Comparison of ENCODE assay signal across 8 cellular contexts in the genomic region with DNA sequence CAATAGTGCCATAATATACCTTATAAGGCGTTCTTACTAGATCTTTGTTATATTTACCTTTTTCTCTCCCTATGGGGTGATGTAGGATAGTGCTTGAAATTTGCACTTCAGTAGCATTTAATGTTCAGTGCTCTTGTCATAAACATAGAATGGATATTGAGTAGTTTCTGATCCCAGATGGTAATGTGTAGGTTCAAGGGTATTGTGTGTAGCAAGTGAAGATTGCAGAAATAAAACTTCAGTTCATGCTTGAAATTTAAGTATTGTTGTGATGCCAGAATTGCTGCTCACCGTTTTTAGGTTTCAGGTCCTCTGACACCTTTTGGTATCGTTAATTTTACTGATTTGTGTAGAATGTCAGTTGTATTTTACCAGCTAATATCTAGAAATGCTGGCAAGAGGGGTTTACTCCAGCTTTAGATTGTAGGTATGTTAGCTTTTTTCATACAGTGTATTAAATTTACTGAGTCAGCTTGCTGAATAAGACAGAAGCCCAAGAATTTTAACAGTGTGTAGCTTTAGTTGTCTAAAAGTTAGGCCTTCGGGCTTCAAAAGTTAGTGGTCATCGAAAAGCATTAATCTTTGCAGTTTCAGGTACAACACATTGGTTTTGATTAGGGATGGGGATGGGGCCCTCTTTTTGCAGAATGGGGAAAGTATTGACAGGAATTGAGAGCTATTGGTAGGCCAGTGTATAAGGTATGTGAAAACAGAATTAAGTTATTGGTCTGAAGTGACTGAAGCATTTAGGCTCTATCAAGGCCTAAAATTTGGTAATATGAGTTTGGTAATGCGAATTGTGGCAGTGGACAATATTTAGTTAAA. TPM values are rescaled to one million over a fixed set of nuclear protein-coding genes. Genes with fewer than 3 reads are reported as not detected.
DNase-seq lines count a peak whose midpoint lies in the region; ATAC-seq and TF ChIP-seq lines count a peak whose summit lies in the region.

No MANE protein-coding gene starts in this region.

- H3K9me3 Mint-ChIP-seq in endothelial cell (ENCODE audit: unreplicated experiment): no peaks in the 10 kb centered on the region

- H3K4me2 ChIP-seq in parathyroid adenoma (ENCODE audit: low read length): peak overlapping the region; percentile 58

- H3K36me3 ChIP-seq in NT2/D1 (ENCODE audit: insufficient read depth, insufficient read length, low read length) (no peaks in the 10 kb centered on the region), parathyroid adenoma (ENCODE audit: control insufficient read depth, insufficient read depth, low read length) (no peaks in the 10 kb centered on the region)

- H3K4me1 ChIP-seq in NT2/D1 (ENCODE audit: insufficient read depth, insufficient read length) (no peaks in the 10 kb centered on the region), parathyroid adenoma (peaks cover 13% of the 10 kb centered on the region)

- peak overlapping the region; percentile 54 for H3K27ac Mint-ChIP-seq in endothelial cell (ENCODE audit: unreplicated experiment)

- peaks cover 16% of the 10 kb centered on the region for H3K27me3 Mint-ChIP-seq in endothelial cell (ENCODE audit: unreplicated experiment)

- peaks cover 15% of the 10 kb centered on the region for H3K79me2 ChIP-seq in parathyroid adenoma

- H2AFZ ChIP-seq in parathyroid adenoma: no peak overlapping the region

- H3K27me3 ChIP-seq in NT2/D1 (ENCODE audit: insufficient read depth, insufficient read length) (no peaks in the 10 kb centered on the region), parathyroid adenoma (ENCODE audit: control insufficient read depth, insufficient read depth, low read length) (no peaks in the 10 kb centered on the region)

- TF ChIP-seq CTCF in endothelial cell (IDR thresholded peaks at IDR 0.05; ENCODE audit: unreplicated experiment): no peak
- no peak for TF ChIP-seq CTCF in parathyroid adenoma (IDR thresholded peaks at IDR 0.05)

- H3K9ac ChIP-seq in NT2/D1 (ENCODE audit: insufficient read length, low read depth): peak overlapping the region; percentile 85
- H3K9ac ChIP-seq in parathyroid adenoma: no peak overlapping the region

- peaks cover 38% of the 10 kb centered on the region for H3K4me1 Mint-ChIP-seq in endothelial cell (ENCODE audit: unreplicated experiment)

- peaks cover 10% of the 10 kb centered on the region for H3K36me3 Mint-ChIP-seq in endothelial cell (ENCODE audit: low read depth, unreplicated experiment)

- DNase-seq in ELR (ENCODE audit: low read depth) (peak; percentile 41), NT2/D1 (ENCODE audit: low read depth, low spot score) (no peak), endothelial cell (ENCODE audit: low spot score) (no peak), NCI-H2196 (lab: John Stamatoyannopoulos, UW; ENCODE audit: unreplicated experiment) (no peak), iPS-NIHi11 (ENCODE audit: low spot score) (no peak)
- DNase-seq in stimulated activated CD4-positive, alpha-beta T cell treated with anti-CD3 and anti-CD28 coated beads, Interleukin-4, amount 100 ng/mL, for 4 hours: no peak

- H3K9me3 ChIP-seq in NT2/D1 (ENCODE audit: insufficient read depth, low read length) (no peaks in the 10 kb centered on the region), parathyroid adenoma (ENCODE audit: control insufficient read depth, low read length) (no peaks in the 10 kb centered on the region)

- H3K27ac ChIP-seq in parathyroid adenoma: peak overlapping the region; percentile 97

- H3K4me3 Mint-ChIP-seq in endothelial cell (ENCODE audit: unreplicated experiment): peak overlapping the region; percentile 99

- peak overlapping the region; percentile 76 for H3K4me3 ChIP-seq in NT2/D1 (ENCODE audit: insufficient read length, low read depth)
- H3K4me3 ChIP-seq in parathyroid adenoma (ENCODE audit: low read depth, low read length): peak overlapping the region; percentile 86

- ATAC-seq in HG03039 (IDR thresholded peaks at IDR 0.05; ENCODE audit: unreplicated experiment): no peak

RNA-seq across cellular contexts. Expression of a gene that starts 2.0 kb away (rescaled TPM):
- 71.0 TPM for total RNA-seq in endothelial cell (ENCODE audit: unreplicated experiment)

RNA-seq across cellular contexts. Expression of a gene that starts 2.1 kb away (rescaled TPM):
- total RNA-seq in endothelial cell (ENCODE audit: unreplicated experiment): 0.74 TPM

RNA-seq across cellular contexts. Expression of a gene that starts 47.4 kb away (rescaled TPM):
- 38.0 TPM for total RNA-seq in endothelial cell (ENCODE audit: unreplicated experiment)
